Comparison of ENCODE assay signal across 33 cellular contexts in genomic region chr1:235669277-235669676, GRCh38. TPM values are rescaled to one million over a fixed set of nuclear protein-coding genes. Genes with fewer than 3 reads are reported as not detected.
"Had no signal": no experiment of that assay in that cellular context is flagged by ENCODE, and none has a peak within 500 bp of the region (broad histone marks: within the 10 kb centered on the region; RNA-seq: fewer than 3 reads in every experiment).

No MANE protein-coding gene starts in this region.

- H3K27me3 Mint-ChIP-seq: activated B cell treated with CpG ODN at 0.5 μM for 24 hours; activated CD4-positive, alpha-beta memory T cell treated with anti-CD3 and anti-CD28 coated beads, Interleukin-2, amount 10 ng/mL, durations not matched to agents 7 days and 5 days; activated CD4-positive, alpha-beta T cell treated with anti-CD3 and anti-CD28 coated beads for 36 hours; activated CD4-positive, alpha-beta T cell treated with anti-CD3 and anti-CD28 coated beads, Interleukin-2, amount 10 ng/mL, durations not matched to agents 7 days and 5 days; activated naive CD4-positive, alpha-beta T cell treated with anti-CD3 and anti-CD28 coated beads, Interleukin-2, amount 10 ng/mL, durations not matched to agents 7 days and 5 days; activated naive CD8-positive, alpha-beta T cell treated with anti-CD3 and anti-CD28 coated beads, Interleukin-2, amount 10 ng/mL, durations not matched to agents 7 days and 5 days; activated T-cell treated with anti-CD3 and anti-CD28 coated beads, Interleukin-2, amount 50 U/mL, for 24 hours; effector memory CD8-positive, alpha-beta T cell had no signal

- FAIRE-seq: astrocyte, colon, endometrium, endothelial cell of umbilical vein had no signal

- H3K4me3 Mint-ChIP-seq: activated B cell treated with CpG ODN at 0.5 μM for 24 hours; activated CD4-positive, alpha-beta memory T cell treated with anti-CD3 and anti-CD28 coated beads, Interleukin-2, amount 10 ng/mL, durations not matched to agents 7 days and 5 days; activated CD4-positive, alpha-beta T cell treated with anti-CD3 and anti-CD28 coated beads for 36 hours; activated CD4-positive, alpha-beta T cell treated with anti-CD3 and anti-CD28 coated beads, Interleukin-2, amount 10 ng/mL, durations not matched to agents 7 days and 5 days; activated naive CD4-positive, alpha-beta T cell treated with anti-CD3 and anti-CD28 coated beads, Interleukin-2, amount 10 ng/mL, durations not matched to agents 7 days and 5 days; activated naive CD8-positive, alpha-beta T cell treated with anti-CD3 and anti-CD28 coated beads, Interleukin-2, amount 10 ng/mL, durations not matched to agents 7 days and 5 days; activated T-cell treated with anti-CD3 and anti-CD28 coated beads, Interleukin-2, amount 50 U/mL, for 24 hours; activated T-cell treated with anti-CD3 and anti-CD28 coated beads, Interleukin-2, amount 50 U/mL, for 72 hours; effector memory CD8-positive, alpha-beta T cell had no signal

- DNase-seq: activated B cell treated with CpG ODN at 0.5 μM for 24 hours; activated CD4-positive, alpha-beta memory T cell treated with anti-CD3 and anti-CD28 coated beads, Interleukin-2, amount 10 ng/mL, durations not matched to agents 7 days and 5 days; activated CD4-positive, alpha-beta T cell treated with anti-CD3 and anti-CD28 coated beads for 36 hours; activated CD4-positive, alpha-beta T cell treated with anti-CD3 and anti-CD28 coated beads, Interleukin-2, amount 10 ng/mL, durations not matched to agents 7 days and 5 days; activated CD4-positive, alpha-beta T cell treated with anti-CD3 and anti-CD28 coated beads, Interleukin-2, amount 50 U/mL, for 4 hours; activated CD8-positive, alpha-beta memory T cell treated with anti-CD3 and anti-CD28 coated beads, Interleukin-2, amount 50 U/mL, for 48 hours; activated gamma-delta T cell; activated naive CD4-positive, alpha-beta T cell; activated naive CD4-positive, alpha-beta T cell treated with anti-CD3 and anti-CD28 coated beads, Interleukin-2, amount 10 ng/mL, durations not matched to agents 7 days and 5 days; activated naive CD8-positive, alpha-beta T cell treated with anti-CD3 and anti-CD28 coated beads, Interleukin-2, amount 10 ng/mL, durations not matched to agents 7 days and 5 days; activated T-cell treated with anti-CD3 and anti-CD28 coated beads for 4 hours; activated T-cell treated with anti-CD3 and anti-CD28 coated beads, Interleukin-2, amount 50 U/mL, for 24 hours; activated T-cell treated with anti-CD3 and anti-CD28 coated beads, Interleukin-2, amount 50 U/mL, for 72 hours; amniotic stem cell; anterior cingulate cortex; brain microvascular endothelial cell; caudate nucleus; cortex of kidney; dermis blood vessel endothelial cell; effector CD4-positive, alpha-beta T cell; effector memory CD8-positive, alpha-beta T cell; esophagus squamous epithelium; foreskin melanocyte; heart right ventricle; hippocampal formation had no signal

- H3K4me1 ChIP-seq: esophagus squamous epithelium, gastroesophageal sphincter, heart right ventricle had no signal

- H3K27me3 ChIP-seq: brain microvascular endothelial cell, esophagus squamous epithelium, gastroesophageal sphincter, heart right ventricle had no signal

- ATAC-seq: activated CD4-positive, alpha-beta T cell treated with anti-CD3 and anti-CD28 coated beads for 36 hours; activated CD4-positive, CD25-positive, alpha-beta regulatory T cell treated with anti-CD3 and anti-CD28 coated beads, Interleukin-2, amount 50 U/mL, for 24 hours; activated T-cell treated with anti-CD3 and anti-CD28 coated beads, Interleukin-2, amount 50 U/mL, for 72 hours; effector memory CD8-positive, alpha-beta T cell; gastroesophageal sphincter; heart right ventricle had no signal

- H3K4me3 ChIP-seq: esophagus squamous epithelium, gastroesophageal sphincter, heart right ventricle had no signal

- H3K27ac Mint-ChIP-seq: activated B cell treated with CpG ODN at 0.5 μM for 24 hours; activated CD4-positive, alpha-beta memory T cell treated with anti-CD3 and anti-CD28 coated beads, Interleukin-2, amount 10 ng/mL, durations not matched to agents 7 days and 5 days; activated naive CD4-positive, alpha-beta T cell treated with anti-CD3 and anti-CD28 coated beads, Interleukin-2, amount 10 ng/mL, durations not matched to agents 7 days and 5 days; activated T-cell treated with anti-CD3 and anti-CD28 coated beads, Interleukin-2, amount 50 U/mL, for 24 hours; activated T-cell treated with anti-CD3 and anti-CD28 coated beads, Interleukin-2, amount 50 U/mL, for 72 hours; effector memory CD8-positive, alpha-beta T cell had no signal

- H3K27ac ChIP-seq: brain microvascular endothelial cell, epithelial cell of prostate, esophagus squamous epithelium, gastroesophageal sphincter, heart right ventricle, VCaP had no signal

- H3K4me1 Mint-ChIP-seq: activated B cell treated with CpG ODN at 0.5 μM for 24 hours; activated CD4-positive, alpha-beta memory T cell treated with anti-CD3 and anti-CD28 coated beads, Interleukin-2, amount 10 ng/mL, durations not matched to agents 7 days and 5 days; activated CD4-positive, alpha-beta T cell treated with anti-CD3 and anti-CD28 coated beads for 36 hours; activated CD4-positive, alpha-beta T cell treated with anti-CD3 and anti-CD28 coated beads, Interleukin-2, amount 10 ng/mL, durations not matched to agents 7 days and 5 days; activated naive CD4-positive, alpha-beta T cell treated with anti-CD3 and anti-CD28 coated beads, Interleukin-2, amount 10 ng/mL, durations not matched to agents 7 days and 5 days; activated naive CD8-positive, alpha-beta T cell treated with anti-CD3 and anti-CD28 coated beads, Interleukin-2, amount 10 ng/mL, durations not matched to agents 7 days and 5 days had no signal

RNA-seq across cellular contexts. Expression of gene GNG4, which starts 19.7 kb away (rescaled TPM):
- total RNA-seq: activated naive CD8-positive, alpha-beta T cell treated with anti-CD3 and anti-CD28 coated beads, Interleukin-2, amount 10 ng/mL, durations not matched to agents 7 days and 5 days; endothelial cell of umbilical vein had no signal
